ENCODE assay signal across 14 cellular contexts in genomic region chr19:56934438-56935090, GRCh38.
DNase-seq lines count a peak whose midpoint lies in the region; ATAC-seq and TF ChIP-seq lines count a peak whose summit lies in the region.
"Had no signal": no experiment of that assay in that cellular context is flagged by ENCODE, and none has a peak within 500 bp of the region (broad histone marks: within the 10 kb centered on the region; RNA-seq: fewer than 3 reads in every experiment).

No MANE protein-coding gene starts in this region.

- H4K91ac ChIP-seq in IMR-90 (ENCODE audit: insufficient read depth, low read depth, low read length) (no peak overlapping the region), trophoblast cell (ENCODE audit: low read depth, low read length) (no peak overlapping the region)

- no peak overlapping the region for H2AK9ac ChIP-seq in IMR-90 (replicated peaks; ENCODE audit: low read depth, low read length, poor library complexity)

- H2AFZ ChIP-seq in IMR-90 (replicated peaks; ENCODE audit: low read length, poor library complexity) = no peak overlapping the region
- no peak overlapping the region for H2AFZ ChIP-seq in trophoblast cell (ENCODE audit: insufficient read depth, low read length, poor library complexity)
- H2AFZ ChIP-seq: GM23248 had no signal

- no peaks in the 10 kb centered on the region for H3K79me2 ChIP-seq in trophoblast cell (ENCODE audit: control insufficient read depth, insufficient read depth, low read length, poor library complexity)

- no peak overlapping the region for H3K56ac ChIP-seq in IMR-90 (ENCODE audit: extremely low read depth, insufficient read depth, low read length)

- in situ Hi-C loops in IMR-90 (cut with MboI; ENCODE audit: low sequenced_read_pairs) = no loop called here

- no peak overlapping the region for H2BK12ac ChIP-seq in trophoblast cell (ENCODE audit: low read length)

- H3K18ac ChIP-seq in IMR-90 (ENCODE audit: low read depth, low read length) = no peak overlapping the region
- no peak overlapping the region for H3K18ac ChIP-seq in trophoblast cell (ENCODE audit: low read length)

- TF ChIP-seq POLR2A in IMR-90 (IDR thresholded peaks at IDR 0.05; ENCODE audit: low read depth, low read length) = no peak

- TF ChIP-seq CTCF in IMR-90 (conservative IDR thresholded peaks at IDR 0.05; ENCODE audit: low read depth, low read length) = no peak

- H3K36me3 ChIP-seq in IMR-90 (ENCODE audit: control insufficient read depth, insufficient read depth, low read length) = no peaks in the 10 kb centered on the region
- no peaks in the 10 kb centered on the region for H3K36me3 ChIP-seq in trophoblast cell (ENCODE audit: control insufficient read depth in 1 of 2, insufficient read depth in 2 of 2, low read length in 2 of 2)

- no peak for DNase-seq in IMR-90
- peak; percentile 58 for DNase-seq in MV-4-11 (lab: John Stamatoyannopoulos, UW)
- no peak for DNase-seq in left lobe of liver (ENCODE audit: low spot score)
- DNase-seq in trophoblast cell = peak; percentile 62 to 85
- no peak for DNase-seq in NCI-H2029 treated with DMSO at 0.1 percent for 48 hours (lab: John Stamatoyannopoulos, UW)
- DNase-seq: C1 segment of cervical spinal cord; Caco-2; CD8-positive, alpha-beta T cell; DMS153; DND-41; GM23248; H7; HCEC 1CT had no signal

- dilution Hi-C loops in IMR-90 (cut with HindIII; ENCODE audit: low sequenced_read_pairs, unreplicated experiment) = no loop called here

- TF ChIP-seq RAD21 in IMR-90 (IDR thresholded peaks at IDR 0.05; ENCODE audit: low read length) = no peak

- 50% methylated on average over 2 of the region's 9 CpGs; no CpG with 5 or more reads in 1 of the 2 experiments for WGBS in IMR-90 (ENCODE audit: extremely low coverage in 2 of 2, insufficient read length in 1 of 2), 2 experiments
- no CpG with 5 or more reads among the region's 9 CpGs for WGBS in trophoblast cell (ENCODE audit: extremely low coverage, insufficient coverage, insufficient read length)

- no peak overlapping the region for H3K4me3 ChIP-seq in IMR-90 (ENCODE audit: insufficient read depth, low read depth, low read length)
- no peak overlapping the region for H3K4me3 ChIP-seq in trophoblast cell (ENCODE audit: low read depth, low read length)
- H3K4me3 ChIP-seq: GM23248 had no signal

- H3K4me2 ChIP-seq in IMR-90 (ENCODE audit: low read depth, low read length) (no peak overlapping the region), trophoblast cell (ENCODE audit: low read length) (no peak overlapping the region)

- H4K5ac ChIP-seq in IMR-90 (ENCODE audit: low read depth, low read length) = no peak overlapping the region

- no peak overlapping the region for H4K12ac ChIP-seq in trophoblast cell (ENCODE audit: low read depth, low read length)

- no peaks in the 10 kb centered on the region for H3K9me1 ChIP-seq in IMR-90 (ENCODE audit: insufficient read depth, low read length)

- H4K8ac ChIP-seq in IMR-90 (ENCODE audit: low read depth in 2 of 2, low read length in 2 of 2) (no peak overlapping the region), trophoblast cell (ENCODE audit: low read depth, low read length) (no peak overlapping the region)

- BruUV-seq in IMR-90 (replicated peaks; lab: Mats Ljungman, UMichigan) = no TSS peak

- H3K4ac ChIP-seq in IMR-90 (ENCODE audit: low read depth, low read length) (no peak overlapping the region), trophoblast cell (ENCODE audit: low read depth, low read length) (no peak overlapping the region)

- H3K9me3 ChIP-seq in IMR-90 (ENCODE audit: control insufficient read depth, insufficient read depth, low read length) (peaks cover 29% of the 10 kb centered on the region), trophoblast cell (ENCODE audit: insufficient read depth, low read depth, low read length) (peaks cover 25% of the 10 kb centered on the region)
- H3K9me3 ChIP-seq: Caco-2 had no signal

- H3K27ac ChIP-seq in IMR-90 (ENCODE audit: insufficient read depth, low read length) (no peak overlapping the region), trophoblast cell (ENCODE audit: low read depth, low read length) (no peak overlapping the region)
- H3K27ac ChIP-seq: GM23248 had no signal

- ATAC-seq in IMR-90 (ENCODE audit: low read depth) (no peak), left lobe of liver (peak; percentile 28), GM18870 (IDR thresholded peaks at IDR 0.05; ENCODE audit: unreplicated experiment) (no peak)
- ATAC-seq: CD8-positive, alpha-beta T cell had no signal

- intact Hi-C loops in IMR-90 (cut with micrococcal nuclease) = no loop called here

- CTCF ChIA-PET in IMR-90 (lab: Yijun Ruan, JAX) = no interaction called here

- no peaks in the 10 kb centered on the region for H3K4me1 ChIP-seq in IMR-90 (ENCODE audit: control insufficient read depth, insufficient read depth, low read length)
- no peaks in the 10 kb centered on the region for H3K4me1 ChIP-seq in trophoblast cell (ENCODE audit: control insufficient read depth in 1 of 2, insufficient read depth in 2 of 2, low read length in 2 of 2)
- H3K4me1 ChIP-seq: Caco-2 had no signal

- no peak overlapping the region for H2BK15ac ChIP-seq in IMR-90 (ENCODE audit: low read depth, low read length)

- H4K20me1 ChIP-seq in IMR-90 (ENCODE audit: insufficient read depth, low read length) = no peaks in the 10 kb centered on the region

- no peaks in the 10 kb centered on the region for H3K79me1 ChIP-seq in IMR-90 (ENCODE audit: low read depth in 1 of 2, low read length in 2 of 2)
- H3K79me1 ChIP-seq in trophoblast cell (ENCODE audit: low read length) = no peaks in the 10 kb centered on the region

- H2BK20ac ChIP-seq in IMR-90 (ENCODE audit: low read depth, low read length) = no peak overlapping the region

- H3K9ac ChIP-seq in IMR-90 (ENCODE audit: low read depth, low read length) (no peak overlapping the region), trophoblast cell (ENCODE audit: low read length) (no peak overlapping the region)
- H3K9ac ChIP-seq: GM23248 had no signal

- H3K23ac ChIP-seq in IMR-90 (ENCODE audit: low read depth, low read length) = no peak overlapping the region
- H3K23ac ChIP-seq in trophoblast cell (ENCODE audit: low read length) = no peak overlapping the region

- H3K14ac ChIP-seq in IMR-90 (replicated peaks; ENCODE audit: low read depth, low read length) (no peak overlapping the region), trophoblast cell (ENCODE audit: low read length) (no peak overlapping the region)

- H2BK5ac ChIP-seq in IMR-90 (ENCODE audit: low read depth, low read length, poor library complexity, severe bottlenecking) (no peak overlapping the region), trophoblast cell (ENCODE audit: low read depth, low read length, poor library complexity) (no peak overlapping the region)

- H2BK120ac ChIP-seq in IMR-90 (ENCODE audit: low read depth, low read length) (no peak overlapping the region), trophoblast cell (ENCODE audit: insufficient read depth, low read length, poor library complexity) (no peak overlapping the region)

- POLR2A ChIA-PET in IMR-90 (lab: Charles Lee; ENCODE audit: unreplicated experiment) = no interaction called here

- no peaks in the 10 kb centered on the region for H3K27me3 ChIP-seq in IMR-90 (ENCODE audit: control insufficient read depth, insufficient read depth, low read length)
- H3K27me3 ChIP-seq in trophoblast cell (ENCODE audit: insufficient read depth, low read length) = no peaks in the 10 kb centered on the region

- H2AK5ac ChIP-seq in IMR-90 (ENCODE audit: low read depth, low read length) (no peak overlapping the region), trophoblast cell (ENCODE audit: low read length) (no peak overlapping the region)

TF ChIP-seq in IMR-90, 13 proteins besides CTCF, POLR2A, EP300 and RAD21:
- TF ChIP-seq CEBPB (IDR thresholded peaks at IDR 0.05; ENCODE audit: low read depth, low read length) = 0 out of 2 replicates have a peak, but pooled peaks have one; percentile 3
- TF ChIP-seq MXI1 (IDR thresholded peaks at IDR 0.05; ENCODE audit: borderline replicate concordance, low read depth, low read length) = no peak
TF ChIP-seq in IMR-90: peak in this region for 1.

Comparison
In these comparisons a context has a peak if more than half of its experiments do, and no peak if none do; other contexts are left out.
1. DNase-seq: peak in MV-4-11 (single experiment) and trophoblast cell (2 of 2); none in IMR-90 (single experiment), left lobe of liver (single experiment) and NCI-H2029 treated with DMSO at 0.1 percent for 48 hours (single experiment).